ENCODE assay signal across 12 cellular contexts in genomic region chr3:126124148-126124868, GRCh38.
A peak's percentile ranks its signal among the peaks of the same experiment; 100 is the strongest.
DNase-seq lines count a peak whose midpoint lies in the region.
"Had no signal": no experiment of that assay in that cellular context is flagged by ENCODE, and none has a peak within 500 bp of the region (broad histone marks: within the 10 kb centered on the region; RNA-seq: fewer than 3 reads in every experiment).

No MANE protein-coding gene starts in this region.

- DNase-seq in activated T-cell treated with anti-CD3 and anti-CD28 coated beads, Interleukin-2, amount 50 U/mL, for 1 hour = peak; percentile 11
- DNase-seq in activated T-cell treated with anti-CD3 and anti-CD28 coated beads for 4 hours (no peak), NCI-H2171 treated with DMSO at 0.1 percent for 48 hours (lab: John Stamatoyannopoulos, UW) (peak; percentile 73), iPS-NIHi11 (ENCODE audit: low spot score) (peak; percentile 49), hepatic stellate cell (ENCODE audit: low spot score) (no peak), Ammon's horn (ENCODE audit: low spot score) (no peak), germinal center (ENCODE audit: low spot score) (no peak)
- DNase-seq in stimulated activated CD8-positive, alpha-beta memory T cell treated with anti-CD3 and anti-CD28 coated beads, Interleukin-4, amount 100 ng/mL, for 48 hours = peak; percentile 16
- DNase-seq: AML-193, glutamatergic neuron, RPMI8226, T-helper 9 cell had no signal

Comparison
In these comparisons a context has a peak if more than half of its experiments do, and no peak if none do; other contexts are left out.
1. DNase-seq: peak in activated T-cell treated with anti-CD3 and anti-CD28 coated beads, Interleukin-2, amount 50 U/mL, for 1 hour (single experiment), NCI-H2171 treated with DMSO at 0.1 percent for 48 hours (single experiment), iPS-NIHi11 (single experiment) and stimulated activated CD8-positive, alpha-beta memory T cell treated with anti-CD3 and anti-CD28 coated beads, Interleukin-4, amount 100 ng/mL, for 48 hours (single experiment); none in activated T-cell treated with anti-CD3 and anti-CD28 coated beads for 4 hours (single experiment), hepatic stellate cell (single experiment), Ammon's horn (single experiment) and germinal center (single experiment).